8 cellular contexts compared by ENCODE assay signal in the genomic region with DNA sequence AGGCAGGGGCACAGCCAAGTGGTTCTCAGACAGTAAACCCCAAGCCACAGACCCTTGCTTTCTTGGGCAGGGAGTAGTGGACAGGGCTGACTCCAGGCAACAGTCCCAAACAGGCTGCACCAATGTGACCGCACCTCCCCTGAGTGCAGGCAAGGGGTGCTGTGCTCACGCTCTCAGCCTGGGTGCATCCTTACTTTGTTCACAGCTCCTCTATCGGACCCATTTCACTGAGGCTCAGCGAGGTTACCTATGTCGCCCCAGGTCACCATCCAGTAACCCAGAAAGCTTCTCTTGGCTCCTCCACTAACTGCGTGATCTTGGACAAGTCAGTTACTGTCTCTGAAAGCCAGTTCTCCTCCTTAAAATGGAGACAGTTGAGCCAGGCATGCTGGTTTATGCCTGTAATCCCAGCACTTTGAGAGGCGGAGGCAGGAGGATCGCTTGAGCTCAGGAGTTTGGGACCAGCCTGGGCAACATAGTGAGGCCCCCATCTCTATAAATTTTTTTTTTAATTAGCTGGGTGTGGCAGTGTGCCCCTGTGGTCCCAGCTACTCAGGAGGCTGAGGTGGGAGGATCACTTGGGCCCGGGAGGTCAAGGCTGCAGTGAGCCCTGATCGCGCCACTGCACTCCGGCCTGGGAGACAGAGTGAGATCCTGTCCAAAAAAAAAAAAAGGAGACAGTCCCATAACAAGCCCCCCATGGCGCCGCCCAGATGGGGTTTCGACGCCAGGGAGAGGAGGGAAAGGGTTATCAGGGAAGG. TPM values are rescaled to one million over a fixed set of nuclear protein-coding genes. Genes with fewer than 3 reads are reported as not detected.
DNase-seq lines count a peak whose midpoint lies in the region; ATAC-seq lines count a peak whose summit lies in the region.

No MANE protein-coding gene starts in this region.

- peaks cover 8% of the 10 kb centered on the region for H3K27me3 Mint-ChIP-seq in activated CD4-positive, alpha-beta T cell treated with anti-CD3 and anti-CD28 coated beads, Interleukin-2, amount 10 ng/mL, durations not matched to agents 24 days and 14 days
- no peaks in the 10 kb centered on the region for H3K27me3 Mint-ChIP-seq in activated naive CD8-positive, alpha-beta T cell treated with anti-CD3 and anti-CD28 coated beads, Interleukin-2, amount 50 U/mL, for 24 hours

- peaks cover 17% of the 10 kb centered on the region for H3K36me3 ChIP-seq in thymus (ENCODE audit: control insufficient read depth, insufficient read depth)

- H3K9me3 Mint-ChIP-seq in activated CD4-positive, alpha-beta T cell treated with anti-CD3 and anti-CD28 coated beads, Interleukin-2, amount 10 ng/mL, durations not matched to agents 24 days and 14 days, result no peaks in the 10 kb centered on the region
- no peaks in the 10 kb centered on the region for H3K9me3 Mint-ChIP-seq in activated naive CD8-positive, alpha-beta T cell treated with anti-CD3 and anti-CD28 coated beads, Interleukin-2, amount 50 U/mL, for 24 hours

- peak overlapping the region; percentile 83 for H3K27ac Mint-ChIP-seq in activated CD4-positive, alpha-beta T cell treated with anti-CD3 and anti-CD28 coated beads, Interleukin-2, amount 10 ng/mL, durations not matched to agents 24 days and 14 days
- peak overlapping the region; percentile 77 for H3K27ac Mint-ChIP-seq in activated naive CD8-positive, alpha-beta T cell treated with anti-CD3 and anti-CD28 coated beads, Interleukin-2, amount 50 U/mL, for 24 hours

- H3K9me3 ChIP-seq in thymus (ENCODE audit: control insufficient read depth), result no peaks in the 10 kb centered on the region

- no peak for DNase-seq in activated CD4-positive, alpha-beta T cell treated with anti-CD3 and anti-CD28 coated beads, Interleukin-2, amount 10 ng/mL, durations not matched to agents 24 days and 14 days
- DNase-seq in activated CD4-positive, alpha-beta T cell treated with anti-CD3 and anti-CD28 coated beads, Interleukin-2, amount 50 U/mL, for 48 hours, result no peak
- DNase-seq in activated naive CD8-positive, alpha-beta T cell treated with anti-CD3 and anti-CD28 coated beads, Interleukin-2, amount 50 U/mL, for 24 hours, result no peak
- no peak for DNase-seq in stimulated activated CD4-positive, alpha-beta T cell treated with anti-CD3 and anti-CD28 coated beads, Interleukin-4, amount 100 ng/mL, for 24 hours
- no peak for DNase-seq in OCI-M1 (lab: John Stamatoyannopoulos, UW)
- DNase-seq in Kasumi-1 (lab: John Stamatoyannopoulos, UW), result no peak

- peaks cover 8% of the 10 kb centered on the region for H3K36me3 Mint-ChIP-seq in activated CD4-positive, alpha-beta T cell treated with anti-CD3 and anti-CD28 coated beads, Interleukin-2, amount 10 ng/mL, durations not matched to agents 24 days and 14 days (ENCODE audit: low read depth)
- H3K36me3 Mint-ChIP-seq in activated naive CD8-positive, alpha-beta T cell treated with anti-CD3 and anti-CD28 coated beads, Interleukin-2, amount 50 U/mL, for 24 hours (ENCODE audit: low read depth), result peaks cover 6% of the 10 kb centered on the region

- ATAC-seq in activated naive CD8-positive, alpha-beta T cell treated with anti-CD3 and anti-CD28 coated beads, Interleukin-2, amount 50 U/mL, for 24 hours, result no peak

- H3K27me3 ChIP-seq in layer of hippocampus (ENCODE audit: control insufficient read depth, insufficient read depth, low read length), result no peaks in the 10 kb centered on the region
- no peaks in the 10 kb centered on the region for H3K27me3 ChIP-seq in thymus (ENCODE audit: control insufficient read depth, insufficient read depth)

- peaks cover 9% of the 10 kb centered on the region for H3K4me1 Mint-ChIP-seq in activated CD4-positive, alpha-beta T cell treated with anti-CD3 and anti-CD28 coated beads, Interleukin-2, amount 10 ng/mL, durations not matched to agents 24 days and 14 days
- H3K4me1 Mint-ChIP-seq in activated naive CD8-positive, alpha-beta T cell treated with anti-CD3 and anti-CD28 coated beads, Interleukin-2, amount 50 U/mL, for 24 hours, result peaks cover 3% of the 10 kb centered on the region

- H3K4me3 Mint-ChIP-seq in activated CD4-positive, alpha-beta T cell treated with anti-CD3 and anti-CD28 coated beads, Interleukin-2, amount 10 ng/mL, durations not matched to agents 24 days and 14 days, result peak overlapping the region; percentile 89
- H3K4me3 Mint-ChIP-seq in activated naive CD8-positive, alpha-beta T cell treated with anti-CD3 and anti-CD28 coated beads, Interleukin-2, amount 50 U/mL, for 24 hours, result peak overlapping the region; percentile 84

- peaks cover 11% of the 10 kb centered on the region for H3K4me1 ChIP-seq in thymus (ENCODE audit: control insufficient read depth, insufficient read depth, low read length)

- 60% methylated on average over 16 of the region's 16 CpGs for WGBS in thymus

- intact Hi-C loops in activated CD4-positive, alpha-beta T cell treated with anti-CD3 and anti-CD28 coated beads, Interleukin-2, amount 10 ng/mL, durations not matched to agents 24 days and 14 days (cut with micrococcal nuclease), result loop anchor here (2.0 kb wide), 2 partner anchors 67 to 529 kb away; a partner anchor contains a TSS

- H3K4me3 ChIP-seq in thymus (ENCODE audit: low read length), result peak overlapping the region; percentile 84

- H3K27ac ChIP-seq in layer of hippocampus (ENCODE audit: low read depth, low read length), result peak overlapping the region; percentile 62
- no peak overlapping the region for H3K27ac ChIP-seq in thymus (ENCODE audit: low read depth)

RNA-seq across cellular contexts. Expression of a gene that starts 0.8 kb away (rescaled TPM):
- 12.7 and 14.9 TPM in 2 replicates for total RNA-seq in activated CD4-positive, alpha-beta T cell treated with anti-CD3 and anti-CD28 coated beads, Interleukin-2, amount 10 ng/mL, durations not matched to agents 24 days and 14 days
- polyA plus RNA-seq in thymus, result 14.3 TPM
